Comparison of ENCODE assay signal across 12 cellular contexts in genomic region chr9:134626576-134627416, GRCh38. TPM values are rescaled to one million over a fixed set of nuclear protein-coding genes. Genes with fewer than 3 reads are reported as not detected.
DNase-seq lines count a peak whose midpoint lies in the region; ATAC-seq and TF ChIP-seq lines count a peak whose summit lies in the region.
"Had no signal": no experiment of that assay in that cellular context is flagged by ENCODE, and none has a peak within 500 bp of the region (broad histone marks: within the 10 kb centered on the region; RNA-seq: fewer than 3 reads in every experiment).

No MANE protein-coding gene starts in this region.

- CTCF ChIA-PET in MCF 10A (lab: Yijun Ruan, JAX) (interaction anchor here (0.7 kb wide), 1 partner anchor 178 kb away, joined by 3 read pairs; no protein-coding TSS in a partner anchor), mammary epithelial cell (lab: Charles Lee; ENCODE audit: low non-redundant PET) (interaction anchor here (0.5 kb wide), 1 partner anchor 110 kb away, joined by 3 read pairs; no protein-coding TSS in a partner anchor)
- CTCF ChIA-PET in CD8-positive, alpha-beta T cell (lab: Charles Lee) = no interaction called here

- H3K4me1 Mint-ChIP-seq in MCF 10A (ENCODE audit: insufficient read depth, unreplicated experiment) = peaks cover 22% of the 10 kb centered on the region
- H3K4me1 Mint-ChIP-seq in CD8-positive, alpha-beta T cell (ENCODE audit: low read depth) = no peaks in the 10 kb centered on the region

- no peaks in the 10 kb centered on the region for H4K20me1 ChIP-seq in mammary epithelial cell (ENCODE audit: insufficient read depth, low read length)

- H3K9me3 ChIP-seq in mammary epithelial cell (replicated peaks; ENCODE audit: insufficient read depth, low read length) = peaks cover 7% of the 10 kb centered on the region
- H3K9me3 ChIP-seq in SK-N-MC (ENCODE audit: low read depth, low read length) = no peaks in the 10 kb centered on the region
- H3K9me3 ChIP-seq in upper lobe of right lung = no peaks in the 10 kb centered on the region
- H3K9me3 ChIP-seq in CD8-positive, alpha-beta T cell (ENCODE audit: low read length) = no peaks in the 10 kb centered on the region
- H3K9me3 ChIP-seq: tibial nerve had no signal

- 70% methylated on average over 17 of the region's 19 CpGs for WGBS in mammary epithelial cell (ENCODE audit: low coverage, missing lambda C conversion rate)

- ATAC-seq in upper lobe of right lung (no peak), GM18870 (IDR thresholded peaks at IDR 0.05; ENCODE audit: unreplicated experiment) (no peak)
- ATAC-seq in CD8-positive, alpha-beta T cell = no peak

- H3K27ac ChIP-seq in mammary epithelial cell (ENCODE audit: insufficient read depth, low read depth, low read length) (no peak overlapping the region), SK-N-MC (peak overlapping the region; percentile 36; the same call in 1 of the 2 replicates), upper lobe of right lung (no peak overlapping the region)
- H3K27ac ChIP-seq in CD8-positive, alpha-beta T cell (ENCODE audit: low read depth, low read length) = no peak overlapping the region
- H3K27ac ChIP-seq: tibial nerve had no signal

- DNase-seq in MCF 10A (ENCODE audit: unreplicated experiment) (peak; percentile 50), mammary epithelial cell (no peak), SK-N-MC (ENCODE audit: low read depth, low spot score) (peak; percentile 58), foreskin melanocyte (peak; percentile 11), upper lobe of right lung (peak; percentile 40), pons (ENCODE audit: low spot score) (no peak)
- DNase-seq in CD8-positive, alpha-beta T cell = no peak
- DNase-seq: GDM1; NK-92 treated with Interleukin-12 subunit alpha and Interleukin-12 subunit beta, amount 100 ng/mL, for 24 hours; retina had no signal

- no peaks in the 10 kb centered on the region for H3K36me3 Mint-ChIP-seq in MCF 10A (ENCODE audit: insufficient read depth, unreplicated experiment)
- H3K36me3 Mint-ChIP-seq in CD8-positive, alpha-beta T cell = no peaks in the 10 kb centered on the region

- H3K4me2 ChIP-seq in mammary epithelial cell (ENCODE audit: insufficient read depth, low read depth, low read length) = no peak overlapping the region

- H3K27me3 ChIP-seq in mammary epithelial cell (ENCODE audit: insufficient read depth, low read length) (no peaks in the 10 kb centered on the region), upper lobe of right lung (no peaks in the 10 kb centered on the region)
- no peaks in the 10 kb centered on the region for H3K27me3 ChIP-seq in CD8-positive, alpha-beta T cell (ENCODE audit: insufficient read depth, low read length)
- H3K27me3 ChIP-seq: tibial nerve had no signal

- dilution Hi-C loops in mammary epithelial cell (cut with HindIII; ENCODE audit: low sequenced_read_pairs) = loop anchor here (10.0 kb wide), 1 partner anchor 62 kb away; no protein-coding TSS in a partner anchor

- no peak overlapping the region for H2AFZ ChIP-seq in mammary epithelial cell (ENCODE audit: low read depth, low read length)

- no peak overlapping the region for H3K4me3 Mint-ChIP-seq in MCF 10A (ENCODE audit: unreplicated experiment)
- no peak overlapping the region for H3K4me3 Mint-ChIP-seq in CD8-positive, alpha-beta T cell

- H3K4me1 ChIP-seq in mammary epithelial cell (ENCODE audit: insufficient read depth, low read length) (peaks cover 6% of the 10 kb centered on the region), upper lobe of right lung (no peaks in the 10 kb centered on the region)
- no peaks in the 10 kb centered on the region for H3K4me1 ChIP-seq in CD8-positive, alpha-beta T cell (ENCODE audit: insufficient read depth, low read length)

- H3K9me3 Mint-ChIP-seq in MCF 10A (ENCODE audit: unreplicated experiment) = no peaks in the 10 kb centered on the region
- H3K9me3 Mint-ChIP-seq in CD8-positive, alpha-beta T cell = no peaks in the 10 kb centered on the region

- H3K79me2 ChIP-seq in mammary epithelial cell (ENCODE audit: insufficient read depth, low read length) = no peaks in the 10 kb centered on the region

- TF ChIP-seq CTCF in MCF 10A (IDR thresholded peaks at IDR 0.05; ENCODE audit: unreplicated experiment) (no peak), mammary epithelial cell (conservative IDR thresholded peaks at IDR 0.05 in 1 of 2, IDR thresholded peaks at IDR 0.05 in 1 of 2; ENCODE audit: extremely low read depth in 1 of 2, insufficient read depth in 1 of 2, low read depth in 1 of 2, low read length in 2 of 2) (no peak), upper lobe of right lung (IDR thresholded peaks at IDR 0.05) (no peak)
- no peak for TF ChIP-seq CTCF in CD8-positive, alpha-beta T cell (IDR thresholded peaks at IDR 0.05)

- intact Hi-C loops in MCF 10A (cut with micrococcal nuclease) = no loop called here
- intact Hi-C loops in mammary epithelial cell (cut with micrococcal nuclease) = no loop called here
- intact Hi-C loops in upper lobe of right lung (cut with DNase I) = no loop called here
- intact Hi-C loops in CD8-positive, alpha-beta T cell (cut with DNase I, micrococcal nuclease) = no loop called here

- no peak overlapping the region for H3K9ac ChIP-seq in mammary epithelial cell (ENCODE audit: insufficient read depth, low read length)
- H3K9ac ChIP-seq in SK-N-MC (ENCODE audit: insufficient read length) = no peak overlapping the region

- H3K27me3 Mint-ChIP-seq in MCF 10A (ENCODE audit: insufficient read depth, unreplicated experiment) = no peaks in the 10 kb centered on the region
- peaks cover 2% of the 10 kb centered on the region for H3K27me3 Mint-ChIP-seq in CD8-positive, alpha-beta T cell (ENCODE audit: low read depth)

- H3K27ac Mint-ChIP-seq in MCF 10A (ENCODE audit: low read depth, unreplicated experiment) = no peak overlapping the region
- H3K27ac Mint-ChIP-seq in CD8-positive, alpha-beta T cell = no peak overlapping the region

- no TSS peak for BruUV-seq in MCF 10A (replicated peaks; lab: Mats Ljungman, UMichigan)
- no TSS peak for BruUV-seq in mammary epithelial cell (replicated peaks; lab: Mats Ljungman, UMichigan)

- POLR2A ChIA-PET in MCF 10A (lab: Yijun Ruan, JAX) = no interaction called here
- POLR2A ChIA-PET in CD8-positive, alpha-beta T cell (lab: Charles Lee) = no interaction called here

- no peak overlapping the region for H3K4me3 ChIP-seq in mammary epithelial cell (replicated peaks in 1 of 3; ENCODE audit: insufficient read depth in 1 of 3, low read depth in 2 of 3, low read length in 3 of 3)
- peak overlapping the region; percentile 38; the same call in 1 of the 2 replicates for H3K4me3 ChIP-seq in SK-N-MC
- no peak overlapping the region for H3K4me3 ChIP-seq in upper lobe of right lung
- no peak overlapping the region for H3K4me3 ChIP-seq in CD8-positive, alpha-beta T cell (ENCODE audit: low read depth, low read length)
- H3K4me3 ChIP-seq: tibial nerve had no signal

- in situ Hi-C loops in mammary epithelial cell (cut with MboI; ENCODE audit: low sequenced_read_pairs in 2 of 2) = no loop called here

- H3K36me3 ChIP-seq in mammary epithelial cell (ENCODE audit: insufficient read depth, low read length) (no peaks in the 10 kb centered on the region), SK-N-MC (ENCODE audit: insufficient read depth, low read length) (no peaks in the 10 kb centered on the region), upper lobe of right lung (no peaks in the 10 kb centered on the region)
- H3K36me3 ChIP-seq in CD8-positive, alpha-beta T cell (ENCODE audit: insufficient read depth, low read length) = no peaks in the 10 kb centered on the region
- H3K36me3 ChIP-seq: tibial nerve had no signal

RNA-seq across cellular contexts. Expression of gene COL5A1, which starts 14.8 kb away (rescaled TPM):
- total RNA-seq in MCF 10A (2022) (not detected in 2 replicates), mammary epithelial cell (10 to 100 TPM in 1 of 2 donors, 1 to 10 TPM in 1; 7.2 to 22.8 TPM), upper lobe of right lung (37.8 TPM)
- polyA plus RNA-seq in mammary epithelial cell = 1.2 TPM
- polyA minus RNA-seq in mammary epithelial cell = 5.4 TPM
- under 1 TPM; 0.31 to 0.33 TPM for total RNA-seq in CD8-positive, alpha-beta T cell

Comparison
In these comparisons a context has a peak if more than half of its experiments do, and no peak if none do; other contexts are left out.
1. DNase-seq: peak in MCF 10A (single experiment), SK-N-MC (single experiment), foreskin melanocyte (single experiment) and upper lobe of right lung (single experiment); none in mammary epithelial cell (single experiment), pons (single experiment) and CD8-positive, alpha-beta T cell (0 of 7).